ENCODE assay signal across 19 cellular contexts in the genomic region with DNA sequence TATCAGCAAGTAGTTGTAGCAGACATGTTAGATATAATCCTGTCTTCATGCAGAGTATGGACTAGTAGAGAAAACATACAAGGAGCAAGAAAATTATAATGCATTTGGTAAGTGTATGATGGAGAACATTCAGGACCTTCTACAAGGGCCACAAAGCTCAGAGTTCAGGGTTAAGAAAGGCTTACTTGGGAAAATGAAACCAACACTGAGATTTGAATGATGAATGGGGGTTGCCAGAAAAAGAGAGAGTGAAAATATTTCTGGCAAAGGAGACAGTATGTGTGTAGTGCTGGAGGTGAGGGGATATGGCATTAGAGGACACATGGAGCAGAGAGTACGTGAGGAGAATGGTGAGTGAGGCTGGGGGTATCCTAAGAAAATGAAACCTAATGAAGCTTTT.
DNase-seq lines count a peak whose midpoint lies in the region; ATAC-seq, FAIRE-seq and TF ChIP-seq lines count a peak whose summit lies in the region.
"Had no signal": no experiment of that assay in that cellular context is flagged by ENCODE, and none has a peak within 500 bp of the region (broad histone marks: within the 10 kb centered on the region; RNA-seq: fewer than 3 reads in every experiment).

No MANE protein-coding gene starts in this region.

- TF ChIP-seq CTCF in GM12878 (IDR thresholded peaks at IDR 0.05 in 2 of 3, conservative IDR thresholded peaks at IDR 0.05 in 1 of 3; ENCODE audit: control insufficient read depth in 2 of 3, extremely low read depth in 1 of 3, insufficient read depth in 1 of 3, low read depth in 3 of 3, low read length in 3 of 3) (no peak), stomach (IDR thresholded peaks at IDR 0.05) (no peak)

- H3K4me3 ChIP-seq in GM12878 (no peak overlapping the region), stomach (no peak overlapping the region)
- H3K4me3 ChIP-seq: A549, mucosa of descending colon had no signal

- TF ChIP-seq RAD21 in GM12878 (IDR thresholded peaks at IDR 0.05; ENCODE audit: insufficient read depth, low read depth, low read length), result no peak

- RAD21 ChIA-PET in GM12878 (lab: Charles Lee; ENCODE audit: unreplicated experiment), result no interaction called here

- H3K27ac ChIP-seq in GM12878 (ENCODE audit: control insufficient read depth, insufficient read depth), result no peak overlapping the region
- H3K27ac ChIP-seq in stomach, result no peak overlapping the region
- H3K27ac ChIP-seq: A549 had no signal

- no peaks in the 10 kb centered on the region for H3K79me2 ChIP-seq in GM12878 (ENCODE audit: control insufficient read depth, insufficient read depth, low read length)

- WGBS in GM12878 (ENCODE audit: insufficient coverage, insufficient replicate concordance, low lambda C conversion rate, missing lambda C conversion rate), result 0% methylated on average over 1 of the region's 1 CpG
- WGBS in stomach, 5 donors, result 59 to 93% (median 88%) methylated on average over 1 of the region's 1 CpG

- no peaks in the 10 kb centered on the region for H3K9me3 ChIP-seq in GM12878 (replicated peaks; ENCODE audit: control insufficient read depth, insufficient read depth, low read length)
- H3K9me3 ChIP-seq in stomach, result no peaks in the 10 kb centered on the region
- H3K9me3 ChIP-seq: A549, mucosa of descending colon had no signal

- intact Hi-C loops in GM12878 (cut with micrococcal nuclease; ENCODE audit: unreplicated experiment), result no loop called here
- intact Hi-C loops in stomach (cut with DNase I; ENCODE audit: low total_unique reads), result no loop called here

- no TSS peak for BruUV-seq in GM12878 (replicated peaks; lab: Mats Ljungman, UMichigan)

- H3K36me3 ChIP-seq in GM12878 (ENCODE audit: control insufficient read depth in 2 of 2, insufficient read depth in 2 of 2, low read length in 1 of 2) (no peaks in the 10 kb centered on the region), stomach (no peaks in the 10 kb centered on the region)

- H3K4me2 ChIP-seq in GM12878 (ENCODE audit: control insufficient read depth, insufficient read depth), result 0 out of 2 replicates have a peak overlapping the region, but pooled peaks have one; percentile 0
- H3K4me2 ChIP-seq: A549 had no signal

- DNase-seq in activated T-cell treated with anti-CD3 and anti-CD28 coated beads, Interleukin-2, amount 50 U/mL, for 4 hours, result no peak
- no peak for DNase-seq in activated T-cell treated with anti-CD3 and anti-CD28 coated beads for 4 hours
- DNase-seq in GM12878 (ENCODE audit: low read depth, low spot score), result no peak
- no peak for DNase-seq in iPS-NIHi7 (ENCODE audit: extremely low spot score)
- DNase-seq in stomach, result no peak
- no peak for DNase-seq in NCI-H128 (lab: John Stamatoyannopoulos, UW; ENCODE audit: unreplicated experiment)
- DNase-seq: activated CD8-positive, alpha-beta memory T cell treated with anti-CD3 and anti-CD28 coated beads for 24 hours; COR-L47; IMR-90; mucosa of descending colon; NCI-H1436 treated with DMSO at 0.1 percent for 48 hours; NCI-H526; posterior cingulate gyrus had no signal

- H3K4me1 ChIP-seq in GM12878 (ENCODE audit: control insufficient read depth, insufficient read depth, low read length) (no peaks in the 10 kb centered on the region), stomach (no peaks in the 10 kb centered on the region)
- H3K4me1 ChIP-seq: A549 had no signal

- peaks cover 6% of the 10 kb centered on the region for H3K4me1 Mint-ChIP-seq in activated T-cell treated with anti-CD3 and anti-CD28 coated beads, Interleukin-2, amount 50 U/mL, for 4 hours (ENCODE audit: low read depth)

- no peak for TF ChIP-seq EP300 in GM12878 (IDR thresholded peaks at IDR 0.05; ENCODE audit: borderline replicate concordance in 1 of 2, control insufficient read depth in 1 of 2, low read depth in 2 of 2, low read length in 2 of 2)
- no peak for TF ChIP-seq EP300 in stomach (IDR thresholded peaks at IDR 0.05)

- in situ Hi-C loops in GM12878 (cut with MboI), result no loop called here

- H3K4me3 Mint-ChIP-seq in activated T-cell treated with anti-CD3 and anti-CD28 coated beads, Interleukin-2, amount 50 U/mL, for 4 hours, result peak overlapping the region; percentile 2
- H3K4me3 Mint-ChIP-seq: activated naive CD4-positive, alpha-beta T cell treated with anti-CD3 and anti-CD28 coated beads, Interleukin-2, amount 50 U/mL, for 24 hours had no signal

- SMC1A ChIA-PET in GM12878 (lab: Charles Lee; ENCODE audit: uncharacterized antibody, unreplicated experiment), result interaction anchor here (1.0 kb wide), 1 partner anchor 32 kb away, joined by 3 read pairs; no protein-coding TSS in a partner anchor

- TF ChIP-seq POLR2A in GM12878 (IDR thresholded peaks at IDR 0.05; ENCODE audit: low read depth, low read length), result no peak
- TF ChIP-seq POLR2A in stomach (IDR thresholded peaks at IDR 0.05), result no peak

- no peaks in the 10 kb centered on the region for H3K27me3 Mint-ChIP-seq in activated T-cell treated with anti-CD3 and anti-CD28 coated beads, Interleukin-2, amount 50 U/mL, for 4 hours (ENCODE audit: low read depth)
- H3K27me3 Mint-ChIP-seq: activated naive CD4-positive, alpha-beta T cell treated with anti-CD3 and anti-CD28 coated beads, Interleukin-2, amount 50 U/mL, for 24 hours had no signal

- no peak for ATAC-seq in activated T-cell treated with anti-CD3 and anti-CD28 coated beads, Interleukin-2, amount 50 U/mL, for 4 hours
- ATAC-seq in GM21515 (IDR thresholded peaks at IDR 0.05; ENCODE audit: unreplicated experiment) (peak; percentile 89), HG03039 (IDR thresholded peaks at IDR 0.05; ENCODE audit: unreplicated experiment) (peak; percentile 64), GM12878 (peak; percentile 62)
- ATAC-seq: A549, mucosa of descending colon had no signal

- H3K9ac ChIP-seq in GM12878 (ENCODE audit: control insufficient read depth, insufficient read depth, low read length), result no peak overlapping the region

- CTCF ChIA-PET in GM12878 (lab: Yijun Ruan, JAX), result no interaction called here

- H3K27me3 ChIP-seq in GM12878 (replicated peaks in 1 of 2; ENCODE audit: control insufficient read depth in 2 of 2, insufficient read depth in 2 of 2, low read length in 1 of 2) (no peaks in the 10 kb centered on the region), stomach (no peaks in the 10 kb centered on the region)

- no peak for FAIRE-seq in GM12878 (lab: Jason Lieb, UNC)
- FAIRE-seq: A549, frontal cortex, islet of Langerhans had no signal

- no peaks in the 10 kb centered on the region for H3K36me3 Mint-ChIP-seq in activated T-cell treated with anti-CD3 and anti-CD28 coated beads, Interleukin-2, amount 50 U/mL, for 4 hours (ENCODE audit: insufficient read depth)
- H3K36me3 Mint-ChIP-seq: activated naive CD4-positive, alpha-beta T cell treated with anti-CD3 and anti-CD28 coated beads, Interleukin-2, amount 50 U/mL, for 24 hours had no signal

- H4K20me1 ChIP-seq in GM12878 (ENCODE audit: control insufficient read depth, insufficient read depth), result no peaks in the 10 kb centered on the region

- peak overlapping the region; percentile 30 for H2AFZ ChIP-seq in GM12878 (ENCODE audit: control insufficient read depth, low read depth, low read length)

- POLR2A ChIA-PET in GM12878 (lab: Charles Lee), result no interaction called here

- peaks cover 4% of the 10 kb centered on the region for H3K9me3 Mint-ChIP-seq in activated T-cell treated with anti-CD3 and anti-CD28 coated beads, Interleukin-2, amount 50 U/mL, for 4 hours
- H3K9me3 Mint-ChIP-seq: activated naive CD4-positive, alpha-beta T cell treated with anti-CD3 and anti-CD28 coated beads, Interleukin-2, amount 50 U/mL, for 24 hours had no signal

TF ChIP-seq in GM12878, 131 proteins besides CTCF, POLR2A, EP300 and RAD21 (continues in another document):
- no peak for TF ChIP-seq RUNX3 (IDR thresholded peaks at IDR 0.05; ENCODE audit: low read length)
- TF ChIP-seq HCFC1 (IDR thresholded peaks at IDR 0.05; ENCODE audit: low read length), result no peak
- TF ChIP-seq, protein P1, sequence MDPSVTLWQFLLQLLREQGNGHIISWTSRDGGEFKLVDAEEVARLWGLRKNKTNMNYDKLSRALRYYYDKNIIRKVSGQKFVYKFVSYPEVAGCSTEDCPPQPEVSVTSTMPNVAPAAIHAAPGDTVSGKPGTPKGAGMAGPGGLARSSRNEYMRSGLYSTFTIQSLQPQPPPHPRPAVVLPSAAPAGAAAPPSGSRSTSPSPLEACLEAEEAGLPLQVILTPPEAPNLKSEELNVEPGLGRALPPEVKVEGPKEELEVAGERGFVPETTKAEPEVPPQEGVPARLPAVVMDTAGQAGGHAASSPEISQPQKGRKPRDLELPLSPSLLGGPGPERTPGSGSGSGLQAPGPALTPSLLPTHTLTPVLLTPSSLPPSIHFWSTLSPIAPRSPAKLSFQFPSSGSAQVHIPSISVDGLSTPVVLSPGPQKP (IDR thresholded peaks at IDR 0.05; ENCODE audit: low read depth, low read length), result no peak
- no peak for TF ChIP-seq DPF2 (IDR thresholded peaks at IDR 0.05)
- TF ChIP-seq MYC (IDR thresholded peaks at IDR 0.05; ENCODE audit: insufficient read depth, insufficient read length, insufficient replicate concordance, low read length, severe bottlenecking), result no peak
- TF ChIP-seq, protein P2, sequence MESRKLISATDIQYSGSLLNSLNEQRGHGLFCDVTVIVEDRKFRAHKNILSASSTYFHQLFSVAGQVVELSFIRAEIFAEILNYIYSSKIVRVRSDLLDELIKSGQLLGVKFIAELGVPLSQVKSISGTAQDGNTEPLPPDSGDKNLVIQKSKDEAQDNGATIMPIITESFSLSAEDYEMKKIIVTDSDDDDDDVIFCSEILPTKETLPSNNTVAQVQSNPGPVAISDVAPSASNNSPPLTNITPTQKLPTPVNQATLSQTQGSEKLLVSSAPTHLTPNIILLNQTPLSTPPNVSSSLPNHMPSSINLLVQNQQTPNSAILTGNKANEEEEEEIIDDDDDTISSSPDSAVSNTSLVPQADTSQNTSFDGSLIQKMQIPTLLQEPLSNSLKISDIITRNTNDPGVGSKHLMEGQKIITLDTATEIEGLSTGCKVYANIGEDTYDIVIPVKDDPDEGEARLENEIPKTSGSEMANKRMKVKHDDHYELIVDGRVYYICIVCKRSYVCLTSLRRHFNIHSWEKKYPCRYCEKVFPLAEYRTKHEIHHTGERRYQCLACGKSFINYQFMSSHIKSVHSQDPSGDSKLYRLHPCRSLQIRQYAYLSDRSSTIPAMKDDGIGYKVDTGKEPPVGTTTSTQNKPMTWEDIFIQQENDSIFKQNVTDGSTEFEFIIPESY (IDR thresholded peaks at IDR 0.05), result no peak
- TF ChIP-seq MTA3 (IDR thresholded peaks at IDR 0.05; ENCODE audit: borderline replicate concordance, low read length), result no peak

Comparison
In these comparisons a context has a peak if more than half of its experiments do, and no peak if none do; other contexts are left out.
1. ATAC-seq: peak in GM21515 (single experiment), HG03039 (single experiment) and GM12878 (single experiment); none in activated T-cell treated with anti-CD3 and anti-CD28 coated beads, Interleukin-2, amount 50 U/mL, for 4 hours (0 of 2).